1 cellular context compared by ENCODE assay signal in the genomic region with DNA sequence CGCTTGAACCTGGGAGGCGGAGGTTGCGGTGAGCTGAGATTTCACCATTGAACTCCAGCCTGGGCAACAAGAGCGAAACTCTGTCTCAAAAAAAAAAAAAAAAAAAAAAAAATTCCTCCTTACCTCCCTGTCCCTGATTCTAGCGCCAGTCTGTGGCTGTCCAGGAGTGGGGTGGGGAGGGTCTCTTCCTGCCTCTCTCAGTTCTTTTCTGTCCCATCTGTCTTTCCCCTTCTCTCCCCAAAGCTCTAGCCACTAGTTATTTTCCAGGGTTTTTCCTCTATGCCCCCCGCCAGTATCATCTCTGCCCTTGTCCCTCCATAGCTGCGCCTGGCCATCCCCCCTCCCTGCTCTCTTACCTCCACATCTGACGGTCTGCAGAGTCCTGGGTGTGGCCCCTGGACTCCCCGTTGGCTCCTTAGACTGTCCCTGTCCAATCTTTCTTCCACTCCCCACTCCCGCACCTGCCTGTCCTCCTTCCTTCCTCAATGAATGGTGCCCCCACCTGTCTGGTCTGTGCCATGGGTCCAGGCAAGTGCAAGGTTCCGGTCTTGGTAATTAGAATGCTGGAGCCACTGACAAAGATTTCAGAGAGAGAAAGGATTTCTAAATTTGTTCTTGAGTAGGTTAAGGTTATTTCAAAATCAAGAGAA.
TF ChIP-seq lines count a peak whose summit lies in the region.

No MANE protein-coding gene starts in this region.

TF ChIP-seq in H1, 55 proteins besides CTCF, POLR2A, EP300 and RAD21:
- no peak for TF ChIP-seq KDM5A (IDR thresholded peaks at IDR 0.05; ENCODE audit: low read length)
- no peak for TF ChIP-seq ASH2L (IDR thresholded peaks at IDR 0.05; ENCODE audit: low read length)
- TF ChIP-seq YY1 (IDR thresholded peaks at IDR 0.05; ENCODE audit: low read depth, low read length): no peak
- TF ChIP-seq SRF (IDR thresholded peaks at IDR 0.05; ENCODE audit: low read depth, low read length): no peak
- no peak for TF ChIP-seq TAF7 (optimal IDR thresholded peaks at IDR 0.05; ENCODE audit: borderline replicate concordance, low read depth, low read length)
- TF ChIP-seq TBP (IDR thresholded peaks at IDR 0.05; ENCODE audit: low read depth, low read length): no peak
- TF ChIP-seq RFX5 (IDR thresholded peaks at IDR 0.05; ENCODE audit: borderline replicate concordance, low read depth, low read length): no peak
- TF ChIP-seq KDM4A (IDR thresholded peaks at IDR 0.05; ENCODE audit: low read depth, low read length, severe bottlenecking): no peak
- no peak for TF ChIP-seq BACH1 (IDR thresholded peaks at IDR 0.05; ENCODE audit: low read length)
- TF ChIP-seq, protein P1, sequence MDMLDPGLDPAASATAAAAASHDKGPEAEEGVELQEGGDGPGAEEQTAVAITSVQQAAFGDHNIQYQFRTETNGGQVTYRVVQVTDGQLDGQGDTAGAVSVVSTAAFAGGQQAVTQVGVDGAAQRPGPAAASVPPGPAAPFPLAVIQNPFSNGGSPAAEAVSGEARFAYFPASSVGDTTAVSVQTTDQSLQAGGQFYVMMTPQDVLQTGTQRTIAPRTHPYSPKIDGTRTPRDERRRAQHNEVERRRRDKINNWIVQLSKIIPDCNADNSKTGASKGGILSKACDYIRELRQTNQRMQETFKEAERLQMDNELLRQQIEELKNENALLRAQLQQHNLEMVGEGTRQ (IDR thresholded peaks at IDR 0.05; ENCODE audit: low read length): no peak
- TF ChIP-seq MAFK (IDR thresholded peaks at IDR 0.05; ENCODE audit: low read depth, low read length): no peak
- no peak for TF ChIP-seq TCF12 (IDR thresholded peaks at IDR 0.05; ENCODE audit: low read depth, low read length)
- TF ChIP-seq KDM1A (IDR thresholded peaks at IDR 0.05; ENCODE audit: borderline replicate concordance, low read length): no peak
